ENCODE assay signal across 8 cellular contexts in the genomic region with DNA sequence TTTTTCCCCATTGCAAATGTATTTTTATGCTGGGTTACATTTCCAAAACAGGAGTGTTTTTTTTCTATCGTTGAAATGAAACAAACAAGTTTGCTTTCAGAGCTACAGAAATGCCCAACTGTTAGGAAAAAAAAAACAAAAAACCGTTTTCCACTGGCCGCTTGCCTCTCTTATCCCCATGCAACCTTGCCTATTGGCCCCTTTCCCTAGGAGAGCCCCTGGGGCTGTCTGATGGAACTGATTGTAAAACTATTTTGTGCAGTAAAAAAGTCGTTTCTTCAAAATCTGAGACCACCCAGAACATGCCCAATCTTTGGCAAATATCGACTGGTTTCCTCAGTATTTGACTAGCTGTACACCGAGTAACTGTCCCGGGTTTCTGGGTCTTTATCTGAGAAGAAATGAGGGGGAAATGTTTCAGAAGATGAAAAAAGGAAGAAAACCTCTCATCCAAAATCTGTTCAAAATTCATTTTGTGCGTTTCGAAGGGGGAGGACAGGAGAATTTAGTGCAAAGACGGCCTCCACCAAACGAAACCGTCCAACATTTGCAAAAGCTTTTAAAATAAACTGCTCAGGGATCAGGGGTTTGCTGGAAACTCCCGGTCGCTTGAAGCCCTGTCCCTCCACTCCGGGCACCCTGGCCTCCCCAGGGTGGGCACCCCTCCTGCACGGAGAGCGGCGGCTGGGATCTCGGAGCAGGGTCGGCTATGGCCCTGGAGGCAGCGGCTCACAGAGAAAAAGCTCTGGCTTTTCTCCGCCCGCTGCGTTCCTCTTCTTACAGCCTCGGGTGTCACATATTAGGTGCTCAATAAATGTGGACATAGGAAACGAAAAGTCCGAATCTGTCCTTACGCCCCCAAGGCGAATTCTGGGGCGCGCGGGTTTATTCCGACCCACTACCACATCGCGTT. TPM values are rescaled to one million over a fixed set of nuclear protein-coding genes. Genes with fewer than 3 reads are reported as not detected.
DNase-seq lines count a peak whose midpoint lies in the region; ATAC-seq and TF ChIP-seq lines count a peak whose summit lies in the region.

No MANE protein-coding gene starts in this region.

- no peak for DNase-seq in activated CD4-positive, alpha-beta T cell treated with anti-CD3 and anti-CD28 coated beads, Interleukin-2, amount 10 ng/mL, durations not matched to agents 24 days and 14 days
- no peak for DNase-seq in activated CD4-positive, alpha-beta T cell treated with anti-CD3 and anti-CD28 coated beads for 4 hours
- DNase-seq in chondrocyte (ENCODE audit: low spot score) (no peak), mesenchymal stem cell (peak; percentile 26), type B pancreatic cell (ENCODE audit: extremely low spot score, unreplicated experiment) (no peak), DMS79 treated with DMSO at 0.1 percent for 48 hours (lab: John Stamatoyannopoulos, UW) (no peak), HuH-7 (ENCODE audit: low spot score) (no peak)

- H3K27ac ChIP-seq in mesenchymal stem cell (ENCODE audit: low read length, poor library complexity, severe bottlenecking) = no peak overlapping the region

- no peak overlapping the region for H3K14ac ChIP-seq in mesenchymal stem cell (ENCODE audit: low read length in 2 of 2)

- peaks cover 77% of the 10 kb centered on the region for H3K27me3 Mint-ChIP-seq in activated CD4-positive, alpha-beta T cell treated with anti-CD3 and anti-CD28 coated beads, Interleukin-2, amount 10 ng/mL, durations not matched to agents 24 days and 14 days
- peaks cover 62% of the 10 kb centered on the region for H3K27me3 Mint-ChIP-seq in chondrocyte (ENCODE audit: low read depth)
- H3K27me3 Mint-ChIP-seq in type B pancreatic cell = peaks cover 82% of the 10 kb centered on the region

- no peak overlapping the region for H2AK5ac ChIP-seq in mesenchymal stem cell (ENCODE audit: low read length, severe bottlenecking)

- peak overlapping the region; percentile 92 for H3K4me2 ChIP-seq in mesenchymal stem cell (ENCODE audit: low read length, poor library complexity, severe bottlenecking)

- peak overlapping the region; percentile 27 for H2AFZ ChIP-seq in mesenchymal stem cell (ENCODE audit: low read depth, low read length)

- WGBS in mesenchymal stem cell = 8% methylated on average over 32 of the region's 35 CpGs

- H3K23ac ChIP-seq in mesenchymal stem cell (ENCODE audit: low read length in 2 of 2) = peak overlapping the region in 1 of 2 experiments; percentile 79

- no peak for TF ChIP-seq CTCF in chondrocyte (IDR thresholded peaks at IDR 0.05)
- no peak for TF ChIP-seq CTCF in type B pancreatic cell (conservative IDR thresholded peaks at IDR 0.05)

- H3K79me1 ChIP-seq in mesenchymal stem cell (replicated peaks; ENCODE audit: low read length, poor library complexity, severe bottlenecking) = no peaks in the 10 kb centered on the region

- peak overlapping the region in 1 of 2 experiments; percentile 71 for H3K4me3 ChIP-seq in mesenchymal stem cell (ENCODE audit: insufficient read depth in 1 of 2, low read depth in 1 of 2, low read length in 2 of 2)

- H3K4me1 Mint-ChIP-seq in activated CD4-positive, alpha-beta T cell treated with anti-CD3 and anti-CD28 coated beads, Interleukin-2, amount 10 ng/mL, durations not matched to agents 24 days and 14 days = peaks cover 28% of the 10 kb centered on the region
- H3K4me1 Mint-ChIP-seq in chondrocyte (ENCODE audit: low read depth) (peaks cover 12% of the 10 kb centered on the region), type B pancreatic cell (ENCODE audit: unreplicated experiment) (peaks cover 8% of the 10 kb centered on the region)

- intact Hi-C loops in activated CD4-positive, alpha-beta T cell treated with anti-CD3 and anti-CD28 coated beads, Interleukin-2, amount 10 ng/mL, durations not matched to agents 24 days and 14 days (cut with micrococcal nuclease) = loop anchor here (1.0 to 10.0 kb wide), 3 partner anchors 9 to 1265 kb away; partner anchors contain the start of gene AMFR

- no peak overlapping the region for H3K4ac ChIP-seq in mesenchymal stem cell (ENCODE audit: low read depth in 1 of 2, low read length in 2 of 2)

- ATAC-seq in GM21717 (IDR thresholded peaks at IDR 0.05; ENCODE audit: unreplicated experiment) = no peak

- peak overlapping the region; percentile 48 for H3K27ac Mint-ChIP-seq in activated CD4-positive, alpha-beta T cell treated with anti-CD3 and anti-CD28 coated beads, Interleukin-2, amount 10 ng/mL, durations not matched to agents 24 days and 14 days
- no peak overlapping the region for H3K27ac Mint-ChIP-seq in chondrocyte (ENCODE audit: unreplicated experiment)
- H3K27ac Mint-ChIP-seq in type B pancreatic cell = peak overlapping the region; percentile 56

- no peak overlapping the region for H4K91ac ChIP-seq in mesenchymal stem cell (ENCODE audit: low read length)

- no peak overlapping the region for H2BK15ac ChIP-seq in mesenchymal stem cell (ENCODE audit: low read depth, poor library complexity, severe bottlenecking)

- H2BK120ac ChIP-seq in mesenchymal stem cell (ENCODE audit: low read depth, low read length) = no peak overlapping the region

- H3K4me1 ChIP-seq in mesenchymal stem cell (ENCODE audit: control insufficient read depth, insufficient read depth, low read depth, low read length) = peaks cover 17% of the 10 kb centered on the region

- H3K18ac ChIP-seq in mesenchymal stem cell (ENCODE audit: low read depth in 1 of 2, low read length in 2 of 2) = no peak overlapping the region

- no peak overlapping the region for H2BK12ac ChIP-seq in mesenchymal stem cell (ENCODE audit: low read length in 2 of 2)

- peak overlapping the region; percentile 16 for H3K9ac ChIP-seq in mesenchymal stem cell (ENCODE audit: low read length)

- no peak overlapping the region for H2BK5ac ChIP-seq in mesenchymal stem cell (ENCODE audit: low read depth, low read length, poor library complexity, severe bottlenecking)

- peaks cover 59 to 60% of the 10 kb centered on the region in 2 experiments for H3K27me3 ChIP-seq in mesenchymal stem cell (ENCODE audit: control insufficient read depth in 1 of 2, insufficient read depth in 1 of 2, low read length in 2 of 2)

- H3K9me3 ChIP-seq in mesenchymal stem cell (ENCODE audit: control insufficient read depth, low read length) = no peaks in the 10 kb centered on the region

- H3K36me3 Mint-ChIP-seq in activated CD4-positive, alpha-beta T cell treated with anti-CD3 and anti-CD28 coated beads, Interleukin-2, amount 10 ng/mL, durations not matched to agents 24 days and 14 days (ENCODE audit: low read depth) = peaks cover 2% of the 10 kb centered on the region
- H3K36me3 Mint-ChIP-seq in chondrocyte (ENCODE audit: low read depth) (no peaks in the 10 kb centered on the region), type B pancreatic cell (no peaks in the 10 kb centered on the region)

- no peak overlapping the region for H4K8ac ChIP-seq in mesenchymal stem cell (ENCODE audit: low read length)

- peaks cover 0 to 3% of the 10 kb centered on the region in 2 experiments for H3K36me3 ChIP-seq in mesenchymal stem cell (ENCODE audit: control insufficient read depth in 1 of 2, insufficient read depth in 2 of 2, low read depth in 1 of 2, low read length in 2 of 2)

- peaks cover 5% of the 10 kb centered on the region for H3K9me3 Mint-ChIP-seq in activated CD4-positive, alpha-beta T cell treated with anti-CD3 and anti-CD28 coated beads, Interleukin-2, amount 10 ng/mL, durations not matched to agents 24 days and 14 days
- no peaks in the 10 kb centered on the region for H3K9me3 Mint-ChIP-seq in chondrocyte (ENCODE audit: low read depth)
- H3K9me3 Mint-ChIP-seq in type B pancreatic cell = no peaks in the 10 kb centered on the region

- peak overlapping the region; percentile 64 for H3K4me3 Mint-ChIP-seq in activated CD4-positive, alpha-beta T cell treated with anti-CD3 and anti-CD28 coated beads, Interleukin-2, amount 10 ng/mL, durations not matched to agents 24 days and 14 days
- peak overlapping the region; percentile 63 for H3K4me3 Mint-ChIP-seq in chondrocyte (ENCODE audit: unreplicated experiment)
- peak overlapping the region; percentile 84 for H3K4me3 Mint-ChIP-seq in type B pancreatic cell

RNA-seq across cellular contexts. Expression of gene GNAO1, which starts 1.0 kb away (rescaled TPM):
- 2.0 and 2.3 TPM in 2 replicates for total RNA-seq in activated CD4-positive, alpha-beta T cell treated with anti-CD3 and anti-CD28 coated beads, Interleukin-2, amount 10 ng/mL, durations not matched to agents 24 days and 14 days
- total RNA-seq in chondrocyte (0.60 to 1.2 TPM (median 0.85 TPM) in 3 replicates), type B pancreatic cell (ENCODE audit: low replicate concordance) (13.2 and 20.1 TPM in 2 replicates)
- 2.0 TPM for polyA plus RNA-seq in mesenchymal stem cell (2013, experiment 1 of 2)
- polyA plus RNA-seq in mesenchymal stem cell (2013, experiment 2 of 2) = 1.5 TPM
